Comparison of ENCODE assay signal across 23 cellular contexts in genomic region chr1:16177306-16177705, GRCh38. TPM values are rescaled to one million over a fixed set of nuclear protein-coding genes. Genes with fewer than 3 reads are reported as not detected.
DNase-seq lines count a peak whose midpoint lies in the region; ATAC-seq and TF ChIP-seq lines count a peak whose summit lies in the region.
"Had no signal": no experiment of that assay in that cellular context is flagged by ENCODE, and none has a peak within 500 bp of the region (broad histone marks: within the 10 kb centered on the region; RNA-seq: fewer than 3 reads in every experiment).

No MANE protein-coding gene starts in this region.

- no TSS peak for BruUV-seq in Panc1 (replicated peaks; lab: Mats Ljungman, UMichigan)

- WGBS in testis, 2 donors = 94 to 100% methylated on average over 3 to 4 of the region's 4 CpGs

- H3K27me3 Mint-ChIP-seq in neural progenitor cell (ENCODE audit: insufficient read depth, low read depth) = peaks cover 13% of the 10 kb centered on the region

- H3K4me3 Mint-ChIP-seq in neural progenitor cell = no peak overlapping the region
- H3K4me3 Mint-ChIP-seq: GM23338; stimulated activated memory B cell treated with anti-CD40 and anti-IgM and Interleukin-4, amounts not matched to agents 10 μg/mL and 1 μg/mL and 100 μg/mL, for 72 hours had no signal

- TF ChIP-seq CTCF in Panc1 (IDR thresholded peaks at IDR 0.05) (no peak), neural progenitor cell (IDR thresholded peaks at IDR 0.05) (no peak), tibial artery (IDR thresholded peaks at IDR 0.05) (no peak), testis (IDR thresholded peaks at IDR 0.05) (no peak), lower lobe of right lung (IDR thresholded peaks at IDR 0.05) (no peak)

- no peaks in the 10 kb centered on the region for H3K9me3 ChIP-seq in Panc1 (ENCODE audit: control insufficient read depth, insufficient read depth, low read depth, low read length)
- no peaks in the 10 kb centered on the region for H3K9me3 ChIP-seq in neural progenitor cell (ENCODE audit: low read depth)
- no peaks in the 10 kb centered on the region for H3K9me3 ChIP-seq in tibial artery
- H3K9me3 ChIP-seq in testis = no peaks in the 10 kb centered on the region
- H3K9me3 ChIP-seq in lower lobe of right lung = no peaks in the 10 kb centered on the region
- H3K9me3 ChIP-seq: ascending aorta, upper lobe of right lung had no signal

- H3K9ac ChIP-seq in neural progenitor cell = no peak overlapping the region
- H3K9ac ChIP-seq: KMS-11 had no signal

- intact Hi-C loops in Panc1 (cut with micrococcal nuclease; ENCODE audit: unreplicated experiment) (no loop called here), tibial artery (cut with DNase I; ENCODE audit: low total_unique reads) (no loop called here), testis (cut with DNase I; ENCODE audit: low total_unique reads) (no loop called here), lower lobe of right lung (cut with DNase I) (no loop called here)

- H3K27ac ChIP-seq in Panc1 (ENCODE audit: low read length) (peak overlapping the region; percentile 99), epithelial cell of prostate (peak overlapping the region; percentile 98), neural progenitor cell (no peak overlapping the region), tibial artery (peak overlapping the region; percentile 93 to 95), testis (peak overlapping the region in 1 of 2 donors; percentile 89), lower lobe of right lung (no peak overlapping the region)
- H3K27ac ChIP-seq: KMS-11 had no signal

- no peaks in the 10 kb centered on the region for H3K36me3 Mint-ChIP-seq in neural progenitor cell
- H3K36me3 Mint-ChIP-seq: activated naive CD4-positive, alpha-beta T cell treated with anti-CD3 and anti-CD28 coated beads, Interleukin-2, amount 50 U/mL, for 72 hours; stimulated activated memory B cell treated with anti-CD40 and anti-IgM and Interleukin-4, amounts not matched to agents 10 μg/mL and 1 μg/mL and 100 μg/mL, for 72 hours had no signal

- no peaks in the 10 kb centered on the region for H3K36me3 ChIP-seq in Panc1 (ENCODE audit: control insufficient read depth, insufficient read depth, low read length)
- no peaks in the 10 kb centered on the region for H3K36me3 ChIP-seq in neural progenitor cell
- H3K36me3 ChIP-seq in tibial artery = no peaks in the 10 kb centered on the region
- H3K36me3 ChIP-seq in testis (ENCODE audit: low read depth, missing control alignments) = no peaks in the 10 kb centered on the region
- no peaks in the 10 kb centered on the region for H3K36me3 ChIP-seq in lower lobe of right lung
- H3K36me3 ChIP-seq: ascending aorta, upper lobe of right lung had no signal

- H3K9me3 Mint-ChIP-seq in neural progenitor cell = no peaks in the 10 kb centered on the region
- H3K9me3 Mint-ChIP-seq: activated naive CD4-positive, alpha-beta T cell treated with anti-CD3 and anti-CD28 coated beads, Interleukin-2, amount 50 U/mL, for 72 hours; GM23338; stimulated activated memory B cell treated with anti-CD40 and anti-IgM and Interleukin-4, amounts not matched to agents 10 μg/mL and 1 μg/mL and 100 μg/mL, for 72 hours had no signal

- in situ Hi-C loops in Panc1 (cut with HindIII; ENCODE audit: low pct_unique_long_range_greater_than_20kb, low sequenced_read_pairs) = no loop called here

- ATAC-seq in Panc1 (no peak), lower lobe of right lung (no peak), HG02885 (IDR thresholded peaks at IDR 0.05; ENCODE audit: poor library complexity, unreplicated experiment) (no peak)
- ATAC-seq: activated naive CD4-positive, alpha-beta T cell treated with anti-CD3 and anti-CD28 coated beads, Interleukin-2, amount 50 U/mL, for 72 hours; GM23338; left colon; stimulated activated memory B cell treated with anti-CD40 and anti-IgM and Interleukin-4, amounts not matched to agents 10 μg/mL and 1 μg/mL and 100 μg/mL, for 72 hours; upper lobe of right lung had no signal

- H3K4me1 ChIP-seq in Panc1 (ENCODE audit: control insufficient read depth, insufficient read depth, low read length) (peaks cover 100% of the 10 kb centered on the region), neural progenitor cell (peaks cover 44% of the 10 kb centered on the region), tibial artery (peaks cover 13 to 75% (median 52%) of the 10 kb centered on the region in 4 donors), testis (peaks cover 42% of the 10 kb centered on the region), lower lobe of right lung (peaks cover 82% of the 10 kb centered on the region)

- no peaks in the 10 kb centered on the region for H4K20me1 ChIP-seq in neural progenitor cell (ENCODE audit: low read depth)

- TF ChIP-seq POLR2A in testis (IDR thresholded peaks at IDR 0.05) = no peak

- H3K4me2 ChIP-seq in neural progenitor cell = no peak overlapping the region
- H3K4me2 ChIP-seq: GM23338, KMS-11 had no signal

- H3K4me3 ChIP-seq in Panc1 (ENCODE audit: low read depth in 2 of 2, low read length in 2 of 2) (no peak overlapping the region), neural progenitor cell (no peak overlapping the region), tibial artery (no peak overlapping the region), testis (no peak overlapping the region), lower lobe of right lung (no peak overlapping the region)
- H3K4me3 ChIP-seq: ascending aorta, GM23338, upper lobe of right lung had no signal

- H3K27ac Mint-ChIP-seq in neural progenitor cell = peak overlapping the region; percentile 96
- H3K27ac Mint-ChIP-seq: activated naive CD4-positive, alpha-beta T cell treated with anti-CD3 and anti-CD28 coated beads, Interleukin-2, amount 50 U/mL, for 72 hours; GM23338; stimulated activated memory B cell treated with anti-CD40 and anti-IgM and Interleukin-4, amounts not matched to agents 10 μg/mL and 1 μg/mL and 100 μg/mL, for 72 hours had no signal

- peaks cover 63% of the 10 kb centered on the region for H3K4me1 Mint-ChIP-seq in neural progenitor cell

- no peak for DNase-seq in Panc1 (ENCODE audit: low read depth, low spot score)
- no peak for DNase-seq in epithelial cell of prostate (ENCODE audit: low read depth, low spot score)
- no peak for DNase-seq in neural progenitor cell (ENCODE audit: low spot score)
- no peak for DNase-seq in tibial artery
- DNase-seq in testis = no peak
- no peak for DNase-seq in lower lobe of right lung
- no peak for DNase-seq in NCI-H146 (lab: John Stamatoyannopoulos, UW)
- DNase-seq: activated CD4-positive, alpha-beta T cell treated with anti-CD3 and anti-CD28 coated beads for 4 hours; DMS79 treated with DMSO at 0.1 percent for 48 hours; effector CD8-positive, alpha-beta T cell; left colon; NCI-H510A; occipital lobe; RPMI8226; stimulated activated CD4-positive, alpha-beta T cell treated with anti-CD3 and anti-CD28 coated beads, Interleukin-1b, Interleukin-23, amount 100 ng/mL, for 48 hours; SW 1271; upper lobe of right lung had no signal

- H3K27me3 ChIP-seq in Panc1 (ENCODE audit: control insufficient read depth, insufficient read depth, low read length) (no peaks in the 10 kb centered on the region), neural progenitor cell (no peaks in the 10 kb centered on the region), tibial artery (no peaks in the 10 kb centered on the region), testis (no peaks in the 10 kb centered on the region), lower lobe of right lung (ENCODE audit: low read depth) (no peaks in the 10 kb centered on the region)
- H3K27me3 ChIP-seq: ascending aorta, upper lobe of right lung had no signal

- POLR2A ChIA-PET in Panc1 (lab: Charles Lee) = no interaction called here

- H3F3A ChIP-seq in neural progenitor cell (ENCODE audit: low read depth) = peaks cover 35% of the 10 kb centered on the region

- H3K79me2 ChIP-seq in neural progenitor cell (ENCODE audit: low read depth) = no peaks in the 10 kb centered on the region

- CTCF ChIA-PET in Panc1 (lab: Charles Lee) = no interaction called here

- H2AFZ ChIP-seq in neural progenitor cell (replicated peaks) = no peak overlapping the region
- H2AFZ ChIP-seq: GM23338 had no signal

RNA-seq across cellular contexts. Expression of gene EPHA2, which starts 21.4 kb away (rescaled TPM):
- total RNA-seq in Panc1 (2021; ENCODE audit: unreplicated experiment) (263 TPM), neural progenitor cell (ENCODE audit: low replicate concordance) (14.9 and 40.9 TPM in 2 replicates), testis (10 to 100 TPM in 1 of 2 donors, 1 to 10 TPM in 1; 5.7 to 14.1 TPM), lower lobe of right lung (20.4 TPM)
- 254 TPM for polyA plus RNA-seq in Panc1 (2012; ENCODE audit: insufficient read length)
- 5.1 TPM for polyA plus RNA-seq in testis (ENCODE audit: insufficient read depth, low read depth, low replicate concordance)

RNA-seq across cellular contexts. Expression of gene ARHGEF19, which starts 35.1 kb away (rescaled TPM):
- 21.6 TPM for total RNA-seq in Panc1 (2021; ENCODE audit: unreplicated experiment)
- 29.2 TPM for polyA plus RNA-seq in Panc1 (2012; ENCODE audit: insufficient read length)
- 10.9 and 22.2 TPM in 2 replicates for total RNA-seq in neural progenitor cell (ENCODE audit: low replicate concordance)
- 10 to 100 TPM in 1 of 2 donors, 1 to 10 TPM in 1; 8.5 to 10.1 TPM for total RNA-seq in testis
- 6.0 TPM for polyA plus RNA-seq in testis (ENCODE audit: insufficient read depth, low read depth, low replicate concordance)
- total RNA-seq in lower lobe of right lung = 15.6 TPM

RNA-seq across cellular contexts. Expression of gene CPLANE2, which starts 59.7 kb away (rescaled TPM):
- 17.8 TPM for total RNA-seq in Panc1 (2021; ENCODE audit: unreplicated experiment)
- polyA plus RNA-seq in Panc1 (2012; ENCODE audit: insufficient read length) = 13.0 TPM
- 3.0 and 11.4 TPM in 2 replicates for total RNA-seq in neural progenitor cell (ENCODE audit: low replicate concordance)
- total RNA-seq in testis = 10 to 100 TPM; 11.1 to 11.8 TPM
- 10.6 TPM for polyA plus RNA-seq in testis (ENCODE audit: insufficient read depth, low read depth, low replicate concordance)
- total RNA-seq in lower lobe of right lung = 9.1 TPM
- total RNA-seq: ascending aorta had no signal

Comparison
In these comparisons a context has a peak if more than half of its experiments do, and no peak if none do; other contexts are left out.
1. H3K27ac ChIP-seq: peak in Panc1 (single experiment), epithelial cell of prostate (single experiment) and tibial artery (2 of 2); none in neural progenitor cell (single experiment) and lower lobe of right lung (single experiment).